ENCODE assay signal across 21 cellular contexts in the genomic region with DNA sequence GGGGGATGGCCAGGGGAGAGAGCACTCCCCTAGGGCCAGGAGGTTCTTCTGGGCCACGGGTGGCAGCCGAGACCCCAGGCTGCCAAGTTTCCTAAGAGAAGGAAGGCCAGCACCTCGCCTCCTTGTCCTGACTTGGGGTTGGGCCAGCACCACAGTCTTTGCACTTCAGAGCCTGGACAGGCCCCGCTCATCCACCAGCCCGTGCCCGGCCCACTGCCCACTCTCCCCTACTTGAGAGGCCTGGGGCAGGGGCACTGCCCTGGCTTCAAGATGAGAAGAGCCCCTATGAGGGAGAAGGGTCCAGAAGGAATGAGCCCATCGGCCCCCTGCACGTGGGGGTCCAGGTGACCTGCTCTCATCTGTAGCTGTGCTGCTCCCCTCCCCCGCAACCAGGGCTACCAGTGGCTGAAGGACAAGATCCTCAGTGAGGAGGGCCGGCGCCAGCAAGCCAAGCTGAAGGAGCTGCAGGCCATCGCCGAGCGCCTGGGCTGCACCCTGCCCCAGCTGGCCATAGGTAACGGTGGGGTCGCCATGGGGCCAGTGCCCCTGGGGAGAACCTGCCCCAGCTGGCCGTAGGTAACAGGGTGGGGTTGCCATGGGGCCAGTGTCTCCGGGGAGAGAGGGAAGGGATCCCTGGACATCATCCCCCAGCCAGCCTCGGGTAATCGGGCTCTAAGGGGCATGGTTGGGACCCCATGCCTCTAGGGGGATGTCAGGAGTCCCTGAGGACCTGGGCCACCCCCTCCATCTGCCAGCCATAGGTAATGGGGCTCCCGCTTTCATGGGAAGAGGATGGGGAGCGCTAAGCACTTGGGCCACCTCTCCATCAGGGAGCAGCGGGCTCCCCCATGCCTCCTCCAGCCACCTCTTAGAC.
"Had no signal": no experiment of that assay in that cellular context is flagged by ENCODE, and none has a peak within 500 bp of the region (broad histone marks: within the 10 kb centered on the region; RNA-seq: fewer than 3 reads in every experiment).

No MANE protein-coding gene starts in this region.

- H3K4me3 ChIP-seq: adrenal gland, breast epithelium, coronary artery, esophagus squamous epithelium, gastrocnemius medialis, lung, thyroid gland, upper lobe of right lung had no signal

- H3K27ac Mint-ChIP-seq: activated T-helper 1 cell treated with anti-CD3 and anti-CD28 coated beads, Interleukin-12 subunit alpha, Interleukin-12 subunit beta, Interleukin-2, Interleukin-4 antibody, amounts not matched to agents 30 ng/mL and 10 ng/mL and 1 ng/mL, durations not matched to agents 14 hours and 24 hours and 36 hours; endodermal cell; naive thymus-derived CD4-positive, alpha-beta T cell had no signal

- H3K9me3 ChIP-seq: adrenal gland, breast epithelium, esophagus squamous epithelium, gastrocnemius medialis, thyroid gland, upper lobe of right lung had no signal

- H3K27ac ChIP-seq: adrenal gland, breast epithelium, coronary artery, esophagus squamous epithelium, gastrocnemius medialis, thyroid gland, upper lobe of right lung had no signal

- H3K4me3 Mint-ChIP-seq: activated naive CD4-positive, alpha-beta T cell treated with anti-CD3 and anti-CD28 coated beads, Interleukin-2, amount 50 U/mL, for 24 hours; activated T-helper 1 cell treated with anti-CD3 and anti-CD28 coated beads, Interleukin-12 subunit alpha, Interleukin-12 subunit beta, Interleukin-2, Interleukin-4 antibody, amounts not matched to agents 30 ng/mL and 10 ng/mL and 1 ng/mL, durations not matched to agents 14 hours and 24 hours and 36 hours; endodermal cell; naive thymus-derived CD4-positive, alpha-beta T cell; neural crest cell; WTC11 had no signal

- H3K9me3 Mint-ChIP-seq: activated naive CD4-positive, alpha-beta T cell treated with anti-CD3 and anti-CD28 coated beads, Interleukin-2, amount 50 U/mL, for 24 hours; activated T-helper 1 cell treated with anti-CD3 and anti-CD28 coated beads, Interleukin-12 subunit alpha, Interleukin-12 subunit beta, Interleukin-2, Interleukin-4 antibody, amounts not matched to agents 30 ng/mL and 10 ng/mL and 1 ng/mL, durations not matched to agents 14 hours and 24 hours and 36 hours; endodermal cell; neural crest cell; WTC11 had no signal

- H3K4me1 ChIP-seq: adrenal gland, breast epithelium, gastrocnemius medialis, thyroid gland, upper lobe of right lung had no signal

- H3K36me3 Mint-ChIP-seq: WTC11 had no signal

- H3K36me3 ChIP-seq: adrenal gland, breast epithelium, esophagus squamous epithelium, gastrocnemius medialis, thyroid gland, upper lobe of right lung had no signal

- H3K27me3 Mint-ChIP-seq: activated naive CD4-positive, alpha-beta T cell treated with anti-CD3 and anti-CD28 coated beads, Interleukin-2, amount 50 U/mL, for 24 hours; naive thymus-derived CD4-positive, alpha-beta T cell had no signal

- ATAC-seq: gastrocnemius medialis; left colon; naive thymus-derived CD4-positive, alpha-beta T cell; stimulated activated naive CD8-positive, alpha-beta T cell treated with anti-CD3 and anti-CD28 coated beads, Interleukin-15, Interleukin-2, amounts not matched to agents 100 U/mL and 50 U/mL, for 24 hours; upper lobe of right lung had no signal

- H3K4me1 Mint-ChIP-seq: activated naive CD4-positive, alpha-beta T cell treated with anti-CD3 and anti-CD28 coated beads, Interleukin-2, amount 50 U/mL, for 24 hours; endodermal cell; WTC11 had no signal

- DNase-seq: activated CD4-positive, alpha-beta T cell treated with anti-CD3 and anti-CD28 coated beads for 4 hours; activated CD4-positive, alpha-beta T cell treated with anti-CD3 and anti-CD28 coated beads, Interleukin-2, amount 50 U/mL, for 48 hours; activated gamma-delta T cell; adrenal gland; endodermal cell; esophagus squamous epithelium; gastrocnemius medialis; left colon; naive thymus-derived CD4-positive, alpha-beta T cell; stimulated activated CD4-positive, alpha-beta T cell treated with anti-CD3 and anti-CD28 coated beads, Interleukin-4, amount 100 ng/mL, for 24 hours; stimulated activated naive CD8-positive, alpha-beta T cell treated with anti-CD3 and anti-CD28 coated beads, Interleukin-15, Interleukin-2, amounts not matched to agents 100 U/mL and 50 U/mL, for 24 hours; T1000; thyroid gland; upper lobe of right lung had no signal

- H3K27me3 ChIP-seq: adrenal gland, thyroid gland, upper lobe of right lung had no signal
